Comparison of ENCODE assay signal across 18 cellular contexts in the genomic region with DNA sequence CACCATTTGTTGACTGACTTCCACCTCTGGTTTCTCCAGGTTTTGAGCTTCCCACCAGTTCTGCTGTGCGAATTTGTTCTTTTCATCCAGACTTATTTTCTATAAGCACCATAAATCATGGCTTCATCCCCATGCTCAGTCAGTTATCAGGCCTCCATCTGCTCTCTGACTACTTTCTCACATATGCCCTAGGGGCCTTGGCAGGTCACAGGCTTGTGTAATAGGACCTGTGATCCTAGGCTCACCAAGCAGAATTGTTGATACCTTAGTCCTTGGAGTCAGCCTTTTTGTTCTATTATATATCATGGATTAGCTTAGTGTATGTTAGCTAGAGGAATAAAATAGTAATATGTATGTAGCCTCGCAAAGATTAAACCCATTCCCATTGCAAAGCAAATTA.
"Had no signal": no experiment of that assay in that cellular context is flagged by ENCODE, and none has a peak within 500 bp of the region (broad histone marks: within the 10 kb centered on the region; RNA-seq: fewer than 3 reads in every experiment).

No MANE protein-coding gene starts in this region.

- FAIRE-seq: endometrium had no signal

- ATAC-seq: activated T-cell treated with anti-CD3 and anti-CD28 coated beads, Interleukin-2, amount 50 U/mL, for 4 hours; heart right ventricle; naive thymus-derived CD4-positive, alpha-beta T cell had no signal

- DNase-seq: activated CD4-positive, alpha-beta T cell treated with anti-CD3 and anti-CD28 coated beads, Interleukin-2, amount 50 U/mL, for 1 hour; activated CD4-positive, CD25-positive, alpha-beta regulatory T cell treated with anti-CD3 and anti-CD28 coated beads, Interleukin-2, amount 50 U/mL, for 72 hours; activated CD8-positive, alpha-beta memory T cell treated with anti-CD3 and anti-CD28 coated beads, Interleukin-2, amount 50 U/mL, for 4 hours; activated naive CD4-positive, alpha-beta T cell treated with anti-CD3 and anti-CD28 coated beads for 36 hours; activated T-cell treated with anti-CD3 and anti-CD28 coated beads, Interleukin-2, amount 50 U/mL, for 4 hours; aorta; cerebellar nuclear complex; cortex of kidney; heart right ventricle; mesenchymal stem cell; naive thymus-derived CD4-positive, alpha-beta T cell; stimulated activated CD4-positive, alpha-beta T cell treated with anti-CD3 and anti-CD28 coated beads, Interleukin-2, amount 100 ng/mL, for 24 hours had no signal

- H3K27ac Mint-ChIP-seq: activated naive CD4-positive, alpha-beta T cell treated with anti-CD3 and anti-CD28 coated beads for 36 hours; naive thymus-derived CD4-positive, alpha-beta T cell; stimulated activated naive CD8-positive, alpha-beta T cell treated with anti-CD3 and anti-CD28 coated beads, Interleukin-15, Interleukin-2, amounts not matched to agents 100 ng/mL and 50 ng/mL, for 24 hours; type B pancreatic cell had no signal

- H3K27me3 Mint-ChIP-seq: stimulated activated naive CD8-positive, alpha-beta T cell treated with anti-CD3 and anti-CD28 coated beads, Interleukin-15, Interleukin-2, amounts not matched to agents 100 ng/mL and 50 ng/mL, for 24 hours had no signal

- H3K4me1 Mint-ChIP-seq: naive thymus-derived CD4-positive, alpha-beta T cell had no signal

- H3K27me3 ChIP-seq: heart right ventricle, right atrium auricular region, suprapubic skin had no signal

- H3K4me3 ChIP-seq: heart right ventricle, prostate gland, right atrium auricular region, suprapubic skin had no signal

- H3K36me3 Mint-ChIP-seq: naive thymus-derived CD4-positive, alpha-beta T cell; type B pancreatic cell had no signal

- H3K4me3 Mint-ChIP-seq: activated naive CD4-positive, alpha-beta T cell treated with anti-CD3 and anti-CD28 coated beads for 36 hours; activated T-cell treated with anti-CD3 and anti-CD28 coated beads, Interleukin-2, amount 50 U/mL, for 4 hours; naive thymus-derived CD4-positive, alpha-beta T cell; stimulated activated naive CD8-positive, alpha-beta T cell treated with anti-CD3 and anti-CD28 coated beads, Interleukin-15, Interleukin-2, amounts not matched to agents 100 ng/mL and 50 ng/mL, for 24 hours; type B pancreatic cell had no signal

- H3K9me3 Mint-ChIP-seq: activated naive CD4-positive, alpha-beta T cell treated with anti-CD3 and anti-CD28 coated beads for 36 hours; activated T-cell treated with anti-CD3 and anti-CD28 coated beads, Interleukin-2, amount 50 U/mL, for 4 hours; stimulated activated naive CD8-positive, alpha-beta T cell treated with anti-CD3 and anti-CD28 coated beads, Interleukin-15, Interleukin-2, amounts not matched to agents 100 ng/mL and 50 ng/mL, for 24 hours had no signal

- H3K4me1 ChIP-seq: prostate gland, right atrium auricular region had no signal

- H3K36me3 ChIP-seq: heart right ventricle, prostate gland, right atrium auricular region, suprapubic skin had no signal

- H3K9me3 ChIP-seq: heart right ventricle, prostate gland, right atrium auricular region, suprapubic skin had no signal
